In the genomic region with DNA sequence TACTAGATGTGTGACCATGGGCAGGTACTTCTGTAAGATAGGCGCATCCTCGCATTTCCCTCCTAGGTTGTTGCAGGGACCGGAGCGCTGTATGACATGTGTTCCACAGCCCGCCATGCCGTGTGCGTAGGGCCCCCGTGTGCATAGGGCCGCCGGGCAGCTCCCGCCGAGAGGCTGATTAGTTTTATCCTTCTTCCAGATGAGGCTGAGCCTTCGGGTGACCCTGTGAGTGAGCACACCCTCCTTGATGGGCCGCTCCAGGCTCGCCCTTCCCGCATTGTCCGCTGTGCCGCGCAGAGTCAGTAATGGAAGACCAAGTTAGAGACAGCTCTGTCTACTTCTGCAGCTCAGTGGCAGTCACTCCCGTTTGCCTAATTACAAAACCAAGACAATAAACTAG, we compare ENCODE assay signal across 20 cellular contexts.
A peak's percentile ranks its signal among the peaks of the same experiment; 100 is the strongest.
DNase-seq lines count a peak whose midpoint lies in the region; ATAC-seq and TF ChIP-seq lines count a peak whose summit lies in the region.
"Had no signal": no experiment of that assay in that cellular context is flagged by ENCODE, and none has a peak within 500 bp of the region (broad histone marks: within the 10 kb centered on the region; RNA-seq: fewer than 3 reads in every experiment).

No MANE protein-coding gene starts in this region.

- no peaks in the 10 kb centered on the region for H3K27me3 Mint-ChIP-seq in activated T-cell treated with anti-CD3 and anti-CD28 coated beads, Interleukin-2, amount 50 U/mL, for 72 hours (ENCODE audit: low read depth)
- no peaks in the 10 kb centered on the region for H3K27me3 Mint-ChIP-seq in T-helper 17 cell
- H3K27me3 Mint-ChIP-seq: B cell; CD4-positive, alpha-beta T cell had no signal

- H3K27ac Mint-ChIP-seq in activated T-cell treated with anti-CD3 and anti-CD28 coated beads, Interleukin-2, amount 50 U/mL, for 72 hours: peak overlapping the region; percentile 70
- H3K27ac Mint-ChIP-seq in T-helper 17 cell: peak overlapping the region; percentile 79
- H3K27ac Mint-ChIP-seq: B cell; CD4-positive, alpha-beta T cell had no signal

- H3K27me3 ChIP-seq in upper lobe of right lung: no peaks in the 10 kb centered on the region
- H3K27me3 ChIP-seq: Peyer's patch had no signal

- H3K27ac ChIP-seq in upper lobe of right lung: no peak overlapping the region
- H3K27ac ChIP-seq: A549, Peyer's patch had no signal

- H3K4me3 Mint-ChIP-seq in activated T-cell treated with anti-CD3 and anti-CD28 coated beads, Interleukin-2, amount 50 U/mL, for 72 hours: no peak overlapping the region
- no peak overlapping the region for H3K4me3 Mint-ChIP-seq in T-helper 17 cell
- H3K4me3 Mint-ChIP-seq: B cell; CD4-positive, alpha-beta T cell had no signal

- H3K36me3 ChIP-seq in upper lobe of right lung: peaks cover 92% of the 10 kb centered on the region

- peaks cover 6% of the 10 kb centered on the region for H3K4me1 Mint-ChIP-seq in activated T-cell treated with anti-CD3 and anti-CD28 coated beads, Interleukin-2, amount 50 U/mL, for 72 hours (ENCODE audit: low read depth)
- no peaks in the 10 kb centered on the region for H3K4me1 Mint-ChIP-seq in T-helper 17 cell
- H3K4me1 Mint-ChIP-seq: B cell had no signal

- DNase-seq in activated T-cell treated with anti-CD3 and anti-CD28 coated beads, Interleukin-2, amount 50 U/mL, for 72 hours: no peak
- DNase-seq in activated T-cell treated with anti-CD3 and anti-CD28 coated beads for 4 hours: no peak
- no peak for DNase-seq in T-helper 17 cell
- peak; percentile 57 for DNase-seq in mesenteric fat pad (ENCODE audit: low spot score)
- peak; percentile 39 for DNase-seq in upper lobe of right lung
- no peak for DNase-seq in NCI-H2029 treated with DMSO at 0.1 percent for 48 hours (lab: John Stamatoyannopoulos, UW)
- DNase-seq in activated CD4-positive, CD25-positive, alpha-beta regulatory T cell (lab: John Stamatoyannopoulos, UW): no peak
- DNase-seq: Caco-2; CD4-positive, alpha-beta T cell; DMS 273 treated with DMSO at 0.1 percent for 48 hours; DMS79 treated with DMSO at 0.1 percent for 48 hours; IMR-90; NCI-H1105 treated with DMSO at 0.1 percent for 48 hours; NCI-H2081; NCI-H2171; NCI-H524 treated with DMSO at 0.1 percent for 48 hours had no signal

- H3K9me3 Mint-ChIP-seq in activated T-cell treated with anti-CD3 and anti-CD28 coated beads, Interleukin-2, amount 50 U/mL, for 72 hours: no peaks in the 10 kb centered on the region
- H3K9me3 Mint-ChIP-seq: CD4-positive, alpha-beta T cell had no signal

- no peak overlapping the region for H3K4me3 ChIP-seq in upper lobe of right lung
- H3K4me3 ChIP-seq: A549, GM12878, Peyer's patch had no signal

- no peak for ATAC-seq in activated T-cell treated with anti-CD3 and anti-CD28 coated beads, Interleukin-2, amount 50 U/mL, for 72 hours (replicated peaks in 1 of 2)
- ATAC-seq in T-helper 17 cell: no peak
- no peak for ATAC-seq in upper lobe of right lung
- ATAC-seq: A549, GM12878 had no signal

- TF ChIP-seq CTCF in upper lobe of right lung (IDR thresholded peaks at IDR 0.05): no peak

- H3K9me3 ChIP-seq in T-helper 17 cell (ENCODE audit: control insufficient read depth, low read length, poor library complexity, severe bottlenecking): no peaks in the 10 kb centered on the region
- H3K9me3 ChIP-seq in upper lobe of right lung: no peaks in the 10 kb centered on the region
- H3K9me3 ChIP-seq: Caco-2, Peyer's patch had no signal

- intact Hi-C loops in upper lobe of right lung (cut with DNase I): no loop called here

- peaks cover 10 to 35% of the 10 kb centered on the region in 2 donors for H3K36me3 Mint-ChIP-seq in activated T-cell treated with anti-CD3 and anti-CD28 coated beads, Interleukin-2, amount 50 U/mL, for 72 hours (ENCODE audit: insufficient read depth in 2 of 2)
- H3K36me3 Mint-ChIP-seq in T-helper 17 cell (ENCODE audit: low read depth): peaks cover 3% of the 10 kb centered on the region

- H3K4me1 ChIP-seq in upper lobe of right lung: no peaks in the 10 kb centered on the region
- H3K4me1 ChIP-seq: A549, Caco-2, Peyer's patch had no signal

Comparison
In these comparisons a context has a peak if more than half of its experiments do, and no peak if none do; other contexts are left out.
1. DNase-seq: peak in mesenteric fat pad (single experiment) and upper lobe of right lung (single experiment); none in activated T-cell treated with anti-CD3 and anti-CD28 coated beads, Interleukin-2, amount 50 U/mL, for 72 hours (0 of 2), activated T-cell treated with anti-CD3 and anti-CD28 coated beads for 4 hours (single experiment), T-helper 17 cell (0 of 3), NCI-H2029 treated with DMSO at 0.1 percent for 48 hours (single experiment) and activated CD4-positive, CD25-positive, alpha-beta regulatory T cell (0 of 4).